26 cellular contexts compared by ENCODE assay signal in genomic region chr2:31563273-31563839, GRCh38. TPM values are rescaled to one million over a fixed set of nuclear protein-coding genes. Genes with fewer than 3 reads are reported as not detected.
"Had no signal": no experiment of that assay in that cellular context is flagged by ENCODE, and none has a peak within 500 bp of the region (broad histone marks: within the 10 kb centered on the region; RNA-seq: fewer than 3 reads in every experiment).

No MANE protein-coding gene starts in this region.

- H2AFZ ChIP-seq: parathyroid adenoma had no signal

- H3K4me1 ChIP-seq: esophagus muscularis mucosa, parathyroid adenoma, spleen, upper lobe of right lung had no signal

- H3K9ac ChIP-seq: parathyroid adenoma had no signal

- H3K9me3 ChIP-seq: esophagus muscularis mucosa, neutrophil, spleen, upper lobe of right lung had no signal

- ATAC-seq: activated CD8-positive, alpha-beta T cell treated with anti-CD3 and anti-CD28 coated beads for 36 hours; activated T-helper 17 cell treated with anti-CD3 and anti-CD28 coated beads, Interleukin-2, amount 50 U/mL, for 72 hours; left colon; natural killer cell treated with Interleukin-12 subunit alpha and Interleukin-12 subunit beta and Interleukin-15 and Interleukin-18, amount 100 ng/mL, for 72 hours; sciatic nerve; stimulated activated memory B cell treated with anti-CD40 and anti-IgM and Interleukin-4, amounts not matched to agents 10 μg/mL and 1 μg/mL and 100 μg/mL, for 72 hours; upper lobe of right lung had no signal

- H3K79me2 ChIP-seq: parathyroid adenoma had no signal

- H3K27me3 ChIP-seq: brain microvascular endothelial cell, esophagus muscularis mucosa, neutrophil, upper lobe of right lung had no signal

- H3K4me3 ChIP-seq: esophagus muscularis mucosa, lung, spleen, upper lobe of right lung had no signal

- H3K36me3 ChIP-seq: brain microvascular endothelial cell, esophagus muscularis mucosa, neutrophil, spleen, upper lobe of right lung had no signal

- DNase-seq: activated CD4-positive, alpha-beta T cell treated with anti-CD3 and anti-CD28 coated beads, Interleukin-2, amount 10 ng/mL, durations not matched to agents 24 days and 14 days; activated CD4-positive, CD25-positive, alpha-beta regulatory T cell; activated CD8-positive, alpha-beta T cell treated with anti-CD3 and anti-CD28 coated beads for 36 hours; activated naive CD4-positive, alpha-beta T cell treated with Interleukin-2 at 50 U/mL for 16 hours; activated naive CD8-positive, alpha-beta T cell treated with anti-CD3 and anti-CD28 coated beads, Interleukin-2, amount 10 ng/mL, durations not matched to agents 7 days and 5 days; activated T-cell treated with anti-CD3 and anti-CD28 coated beads, Interleukin-2, amount 50 U/mL, for 1 hour; anterior cingulate cortex; brain microvascular endothelial cell; effector CD4-positive, alpha-beta T cell; glutamatergic neuron; hippocampal formation; left colon; spleen; stimulated activated CD4-positive, alpha-beta T cell treated with anti-CD3 and anti-CD28 coated beads, Interleukin-4, amount 100 ng/mL, for 4 hours; T1000; upper lobe of right lung had no signal

- H3K27ac ChIP-seq: brain microvascular endothelial cell, esophagus muscularis mucosa, neutrophil, parathyroid adenoma, spleen, upper lobe of right lung had no signal

RNA-seq across cellular contexts. Expression of gene SRD5A2, which starts 17.4 kb away (rescaled TPM):
- total RNA-seq: activated CD4-positive, alpha-beta T cell treated with anti-CD3 and anti-CD28 coated beads, Interleukin-2, amount 10 ng/mL, durations not matched to agents 24 days and 14 days; activated CD8-positive, alpha-beta T cell treated with anti-CD3 and anti-CD28 coated beads for 36 hours; activated naive CD8-positive, alpha-beta T cell treated with anti-CD3 and anti-CD28 coated beads, Interleukin-2, amount 10 ng/mL, durations not matched to agents 7 days and 5 days; activated T-helper 17 cell treated with anti-CD3 and anti-CD28 coated beads, Interleukin-2, amount 50 U/mL, for 72 hours; fibroblast of villous mesenchyme; left colon; mesothelial cell of epicardium; natural killer cell treated with Interleukin-12 subunit alpha and Interleukin-12 subunit beta and Interleukin-15 and Interleukin-18, amount 100 ng/mL, for 72 hours; sciatic nerve; spleen; upper lobe of right lung had no signal
